13 cellular contexts compared by ENCODE assay signal in the genomic region with DNA sequence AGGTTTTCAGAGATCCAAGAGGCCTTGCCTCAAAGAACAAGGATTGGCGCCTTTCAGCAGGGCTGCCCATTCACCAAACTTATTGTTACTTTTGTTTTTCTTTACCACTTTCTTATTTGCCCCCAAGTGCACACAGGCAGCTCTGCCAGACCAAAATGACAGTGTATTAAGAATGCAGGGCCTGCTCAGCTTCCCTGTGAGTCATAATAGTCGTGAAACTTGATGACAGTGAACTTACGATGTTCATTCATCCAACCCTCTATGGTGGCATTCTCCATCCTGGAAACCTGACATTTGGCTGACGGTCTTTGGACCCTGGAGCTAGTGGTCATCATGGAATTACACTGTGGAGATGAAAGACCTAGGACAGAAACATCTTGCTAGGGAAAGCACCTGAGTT. TPM values are rescaled to one million over a fixed set of nuclear protein-coding genes. Genes with fewer than 3 reads are reported as not detected.
A peak's percentile ranks its signal among the peaks of the same experiment; 100 is the strongest.
DNase-seq lines count a peak whose midpoint lies in the region; ATAC-seq and TF ChIP-seq lines count a peak whose summit lies in the region.
"Had no signal": no experiment of that assay in that cellular context is flagged by ENCODE, and none has a peak within 500 bp of the region (broad histone marks: within the 10 kb centered on the region; RNA-seq: fewer than 3 reads in every experiment).

No MANE protein-coding gene starts in this region.

- H3K27me3 ChIP-seq in left ventricle myocardium inferior (ENCODE audit: low read depth) (no peaks in the 10 kb centered on the region), mammary epithelial cell (ENCODE audit: insufficient read depth, low read length) (no peaks in the 10 kb centered on the region)
- H3K27me3 ChIP-seq: Peyer's patch had no signal

- BruUV-seq in mammary epithelial cell (replicated peaks; lab: Mats Ljungman, UMichigan): no TSS peak

- no peak overlapping the region for H2AFZ ChIP-seq in mammary epithelial cell (ENCODE audit: low read depth, low read length)

- peaks cover under 1% of the 10 kb centered on the region; the same call in 1 of the 2 replicates for H3K4me1 ChIP-seq in HEK293 (ENCODE audit: control insufficient read depth, insufficient read depth, low read length)
- H3K4me1 ChIP-seq in left ventricle myocardium inferior: peaks cover 49% of the 10 kb centered on the region
- H3K4me1 ChIP-seq in mammary epithelial cell (ENCODE audit: insufficient read depth, low read length): no peaks in the 10 kb centered on the region
- H3K4me1 ChIP-seq: Peyer's patch had no signal

- H3K4me3 ChIP-seq in HEK293 (ENCODE audit: low read depth, low read length) (no peak overlapping the region), left ventricle myocardium inferior (no peak overlapping the region), mammary epithelial cell (replicated peaks in 1 of 3; ENCODE audit: insufficient read depth in 1 of 3, low read depth in 2 of 3, low read length in 3 of 3) (no peak overlapping the region)
- H3K4me3 ChIP-seq: Peyer's patch, stomach had no signal

- CTCF ChIA-PET in HEK293 (lab: Yijun Ruan, JAX): interaction anchor here (0.6 to 0.7 kb wide), 2 partner anchors 266 to 601 kb away, joined by 3 to 4 read pairs; no protein-coding TSS in a partner anchor
- CTCF ChIA-PET in mammary epithelial cell (lab: Charles Lee; ENCODE audit: low non-redundant PET): no interaction called here

- ATAC-seq in GM18868 (IDR thresholded peaks at IDR 0.05; ENCODE audit: unreplicated experiment) (peak; percentile 44), HG03460 (IDR thresholded peaks at IDR 0.05; ENCODE audit: unreplicated experiment) (peak; percentile 26)

- TF ChIP-seq CTCF in HEK293 (tag by site-specific recombination; IDR thresholded peaks at IDR 0.05) (no peak), left ventricle myocardium inferior (IDR thresholded peaks at IDR 0.05; ENCODE audit: borderline replicate concordance) (no peak), mammary epithelial cell (conservative IDR thresholded peaks at IDR 0.05 in 1 of 2, IDR thresholded peaks at IDR 0.05 in 1 of 2; ENCODE audit: extremely low read depth in 1 of 2, insufficient read depth in 1 of 2, low read depth in 1 of 2, low read length in 2 of 2) (no peak)

- intact Hi-C loops in left ventricle myocardium inferior (cut with micrococcal nuclease): loop anchor here (5.0 kb wide), 1 partner anchor 241 kb away; no protein-coding TSS in a partner anchor
- intact Hi-C loops in mammary epithelial cell (cut with micrococcal nuclease): no loop called here

- H3K9me3 ChIP-seq in HEK293 (ENCODE audit: control insufficient read depth, insufficient read depth, low read depth, low read length) (no peaks in the 10 kb centered on the region), left ventricle myocardium inferior (replicated peaks) (no peaks in the 10 kb centered on the region), mammary epithelial cell (replicated peaks; ENCODE audit: insufficient read depth, low read length) (peaks cover 2% of the 10 kb centered on the region)
- H3K9me3 ChIP-seq: Peyer's patch, stomach had no signal

- H3K9ac ChIP-seq in mammary epithelial cell (ENCODE audit: insufficient read depth, low read length): no peak overlapping the region

- dilution Hi-C loops in mammary epithelial cell (cut with HindIII; ENCODE audit: low sequenced_read_pairs): no loop called here

- no peak overlapping the region for H3K4me2 ChIP-seq in mammary epithelial cell (ENCODE audit: insufficient read depth, low read depth, low read length)

- peak; percentile 20 for DNase-seq in left kidney (ENCODE audit: low read depth, low spot score)
- DNase-seq in NCI-H1092 (lab: John Stamatoyannopoulos, UW): no peak
- DNase-seq in left ventricle myocardium inferior: no peak
- DNase-seq in OCI-M2 (lab: John Stamatoyannopoulos, UW; ENCODE audit: unreplicated experiment): no peak
- no peak for DNase-seq in mammary epithelial cell
- DNase-seq: activated CD4-positive, alpha-beta T cell treated with anti-CD3 and anti-CD28 coated beads, Interleukin-2, amount 10 ng/mL, durations not matched to agents 24 days and 14 days; C1 segment of cervical spinal cord; NCI-H446 treated with DMSO at 0.1 percent for 48 hours; Peyer's patch; stomach had no signal

- H3K36me3 ChIP-seq in HEK293 (ENCODE audit: control insufficient read depth in 2 of 2, insufficient read depth in 1 of 2, low read length in 2 of 2) (peaks cover 0 to 4% of the 10 kb centered on the region in 2 experiments; a peak in 1 of 3 replicates), left ventricle myocardium inferior (peaks cover 13% of the 10 kb centered on the region), mammary epithelial cell (ENCODE audit: insufficient read depth, low read length) (no peaks in the 10 kb centered on the region)
- H3K36me3 ChIP-seq: Peyer's patch had no signal

- WGBS in mammary epithelial cell (ENCODE audit: low coverage, missing lambda C conversion rate): 70% methylated on average over 4 of the region's 4 CpGs

- no peaks in the 10 kb centered on the region for H3K79me2 ChIP-seq in mammary epithelial cell (ENCODE audit: insufficient read depth, low read length)

- POLR2A ChIA-PET in HEK293 (lab: Yijun Ruan, JAX): no interaction called here

- no peaks in the 10 kb centered on the region for H4K20me1 ChIP-seq in mammary epithelial cell (ENCODE audit: insufficient read depth, low read length)

- in situ Hi-C loops in mammary epithelial cell (cut with MboI; ENCODE audit: low sequenced_read_pairs in 2 of 2): no loop called here

- H3K27ac ChIP-seq in HEK293 (ENCODE audit: extremely low read depth, low read depth, low read length) (no peak overlapping the region), left ventricle myocardium inferior (replicated peaks) (no peak overlapping the region), mammary epithelial cell (ENCODE audit: insufficient read depth, low read depth, low read length) (no peak overlapping the region)
- H3K27ac ChIP-seq: Peyer's patch had no signal

TF ChIP-seq in HEK293, 187 proteins besides CTCF, POLR2A, EP300 and RAD21:
- TF ChIP-seq, protein P1, sequence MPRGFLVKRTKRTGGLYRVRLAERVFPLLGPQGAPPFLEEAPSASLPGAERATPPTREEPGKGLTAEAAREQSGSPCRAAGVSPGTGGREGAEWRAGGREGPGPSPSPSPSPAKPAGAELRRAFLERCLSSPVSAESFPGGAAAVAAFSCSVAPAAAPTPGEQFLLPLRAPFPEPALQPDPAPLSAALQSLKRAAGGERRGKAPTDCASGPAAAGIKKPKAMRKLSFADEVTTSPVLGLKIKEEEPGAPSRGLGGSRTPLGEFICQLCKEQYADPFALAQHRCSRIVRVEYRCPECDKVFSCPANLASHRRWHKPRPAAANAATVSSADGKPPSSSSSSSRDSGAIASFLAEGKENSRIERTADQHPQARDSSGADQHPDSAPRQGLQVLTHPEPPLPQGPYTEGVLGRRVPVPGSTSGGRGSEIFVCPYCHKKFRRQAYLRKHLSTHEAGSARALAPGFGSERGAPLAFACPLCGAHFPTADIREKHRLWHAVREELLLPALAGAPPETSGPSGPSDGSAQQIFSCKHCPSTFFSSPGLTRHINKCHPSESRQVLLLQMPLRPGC (tag by site-specific recombination; IDR thresholded peaks at IDR 0.05): no peak
- TF ChIP-seq ZNF600 (tag by site-specific recombination; IDR thresholded peaks at IDR 0.05): peak; percentile 53; the same call in 1 of the 2 replicates
- TF ChIP-seq ZNF521 (tag by site-specific recombination; IDR thresholded peaks at IDR 0.05): no peak
- TF ChIP-seq, protein P2, sequence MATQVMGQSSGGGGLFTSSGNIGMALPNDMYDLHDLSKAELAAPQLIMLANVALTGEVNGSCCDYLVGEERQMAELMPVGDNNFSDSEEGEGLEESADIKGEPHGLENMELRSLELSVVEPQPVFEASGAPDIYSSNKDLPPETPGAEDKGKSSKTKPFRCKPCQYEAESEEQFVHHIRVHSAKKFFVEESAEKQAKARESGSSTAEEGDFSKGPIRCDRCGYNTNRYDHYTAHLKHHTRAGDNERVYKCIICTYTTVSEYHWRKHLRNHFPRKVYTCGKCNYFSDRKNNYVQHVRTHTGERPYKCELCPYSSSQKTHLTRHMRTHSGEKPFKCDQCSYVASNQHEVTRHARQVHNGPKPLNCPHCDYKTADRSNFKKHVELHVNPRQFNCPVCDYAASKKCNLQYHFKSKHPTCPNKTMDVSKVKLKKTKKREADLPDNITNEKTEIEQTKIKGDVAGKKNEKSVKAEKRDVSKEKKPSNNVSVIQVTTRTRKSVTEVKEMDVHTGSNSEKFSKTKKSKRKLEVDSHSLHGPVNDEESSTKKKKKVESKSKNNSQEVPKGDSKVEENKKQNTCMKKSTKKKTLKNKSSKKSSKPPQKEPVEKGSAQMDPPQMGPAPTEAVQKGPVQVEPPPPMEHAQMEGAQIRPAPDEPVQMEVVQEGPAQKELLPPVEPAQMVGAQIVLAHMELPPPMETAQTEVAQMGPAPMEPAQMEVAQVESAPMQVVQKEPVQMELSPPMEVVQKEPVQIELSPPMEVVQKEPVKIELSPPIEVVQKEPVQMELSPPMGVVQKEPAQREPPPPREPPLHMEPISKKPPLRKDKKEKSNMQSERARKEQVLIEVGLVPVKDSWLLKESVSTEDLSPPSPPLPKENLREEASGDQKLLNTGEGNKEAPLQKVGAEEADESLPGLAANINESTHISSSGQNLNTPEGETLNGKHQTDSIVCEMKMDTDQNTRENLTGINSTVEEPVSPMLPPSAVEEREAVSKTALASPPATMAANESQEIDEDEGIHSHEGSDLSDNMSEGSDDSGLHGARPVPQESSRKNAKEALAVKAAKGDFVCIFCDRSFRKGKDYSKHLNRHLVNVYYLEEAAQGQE (tag by site-specific recombination; IDR thresholded peaks at IDR 0.05): no peak
- TF ChIP-seq EGR2 (tag by site-specific recombination; IDR thresholded peaks at IDR 0.05; ENCODE audit: low read depth): no peak
TF ChIP-seq in HEK293: peak in this region for 1.

RNA-seq across cellular contexts. Expression of a gene that starts 44.3 kb away (rescaled TPM):
- total RNA-seq in left ventricle myocardium inferior: 25.5 TPM
- total RNA-seq in mammary epithelial cell: 1 to 10 TPM in 1 of 2 donors, not detected in 1; 1.0 TPM
- 0.01 TPM for polyA plus RNA-seq in mammary epithelial cell
- polyA minus RNA-seq in mammary epithelial cell: not detected

Comparison
In these comparisons a context has a peak if more than half of its experiments do, and no peak if none do; other contexts are left out.
1. RNA of a gene that starts 44.3 kb away (total RNA-seq): 25.5 TPM in left ventricle myocardium inferior (single experiment); 1.0 TPM in mammary epithelial cell; every median in the first group is over 10 times any median in the second.